In the genomic region with DNA sequence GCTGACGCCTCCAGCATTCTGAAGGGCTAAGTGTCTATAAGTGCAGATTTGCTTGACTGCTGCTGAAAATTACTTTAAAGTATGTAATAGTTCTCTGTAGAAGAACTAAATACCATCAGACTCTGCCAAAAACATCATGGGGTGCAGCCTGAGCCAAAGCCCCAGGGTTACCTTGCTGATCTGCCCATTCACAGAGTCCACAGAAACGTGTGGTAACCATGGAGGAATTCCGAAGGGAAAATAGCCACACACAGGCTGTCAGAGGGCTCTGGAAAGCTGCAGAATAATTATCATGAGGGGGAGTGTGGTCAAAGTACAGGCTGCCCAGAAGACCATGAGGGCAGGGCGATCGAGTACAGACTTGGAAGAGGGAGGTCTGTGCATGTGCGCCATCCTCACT, we compare ENCODE assay signal across 22 cellular contexts. TPM values are rescaled to one million over a fixed set of nuclear protein-coding genes. Genes with fewer than 3 reads are reported as not detected.
DNase-seq lines count a peak whose midpoint lies in the region; ATAC-seq and TF ChIP-seq lines count a peak whose summit lies in the region.
"Had no signal": no experiment of that assay in that cellular context is flagged by ENCODE, and none has a peak within 500 bp of the region (broad histone marks: within the 10 kb centered on the region; RNA-seq: fewer than 3 reads in every experiment).

No MANE protein-coding gene starts in this region.

- no peaks in the 10 kb centered on the region for H3K79me2 ChIP-seq in neural progenitor cell (ENCODE audit: low read depth)

- TF ChIP-seq POLR2A in breast epithelium (IDR thresholded peaks at IDR 0.05), result no peak

- H3K36me3 ChIP-seq in breast epithelium, result no peaks in the 10 kb centered on the region
- no peaks in the 10 kb centered on the region for H3K36me3 ChIP-seq in neural progenitor cell
- H3K36me3 ChIP-seq: HAP-1 had no signal

- H4K20me1 ChIP-seq in neural progenitor cell (ENCODE audit: low read depth), result no peaks in the 10 kb centered on the region

- H3K27ac ChIP-seq in breast epithelium, result peak overlapping the region; percentile 43 to 59
- H3K27ac ChIP-seq in right cardiac atrium (ENCODE audit: low read length), result peak overlapping the region; percentile 32
- H3K27ac ChIP-seq in temporal lobe (ENCODE audit: low read depth, low read length), result peak overlapping the region; percentile 90
- no peak overlapping the region for H3K27ac ChIP-seq in neural progenitor cell
- H3K27ac ChIP-seq: BLaER1, HL-60 had no signal

- no peaks in the 10 kb centered on the region for H3K27me3 ChIP-seq in breast epithelium
- no peaks in the 10 kb centered on the region for H3K27me3 ChIP-seq in right cardiac atrium (ENCODE audit: control insufficient read depth, insufficient read depth)
- no peaks in the 10 kb centered on the region for H3K27me3 ChIP-seq in neural progenitor cell
- H3K27me3 ChIP-seq: BLaER1 had no signal

- H3K27ac Mint-ChIP-seq in MCF 10A (ENCODE audit: low read depth, unreplicated experiment) (no peak overlapping the region), brain (peak overlapping the region; percentile 39 to 98 (median 93)), neural progenitor cell (no peak overlapping the region)

- intact Hi-C loops in breast epithelium (cut with DNase I; ENCODE audit: low total_unique reads) (no loop called here), MCF 10A (cut with micrococcal nuclease) (no loop called here), right cardiac atrium (cut with DNase I) (no loop called here)

- no TSS peak for BruUV-seq in MCF 10A (replicated peaks; lab: Mats Ljungman, UMichigan)

- H3K27me3 Mint-ChIP-seq in MCF 10A (ENCODE audit: insufficient read depth, unreplicated experiment) (no peaks in the 10 kb centered on the region), brain (no peaks in the 10 kb centered on the region), neural progenitor cell (ENCODE audit: insufficient read depth, low read depth) (no peaks in the 10 kb centered on the region)
- H3K27me3 Mint-ChIP-seq: CD8-positive, alpha-beta memory T cell had no signal

- H3K4me3 ChIP-seq in breast epithelium, result no peak overlapping the region
- H3K4me3 ChIP-seq in right cardiac atrium (ENCODE audit: low read length), result no peak overlapping the region
- H3K4me3 ChIP-seq in neural progenitor cell, result no peak overlapping the region
- H3K4me3 ChIP-seq: BLaER1, GM12878, HAP-1 had no signal

- H3K9me3 Mint-ChIP-seq in MCF 10A (ENCODE audit: unreplicated experiment) (no peaks in the 10 kb centered on the region), brain (peaks cover 0 to 2% (median 0%) of the 10 kb centered on the region in 5 experiments), neural progenitor cell (no peaks in the 10 kb centered on the region)
- H3K9me3 Mint-ChIP-seq: CD8-positive, alpha-beta memory T cell had no signal

- H3K9me3 ChIP-seq in breast epithelium, result no peaks in the 10 kb centered on the region
- H3K9me3 ChIP-seq in right cardiac atrium (ENCODE audit: control insufficient read depth, low read length), result peaks cover 2% of the 10 kb centered on the region
- H3K9me3 ChIP-seq in neural progenitor cell (ENCODE audit: low read depth), result no peaks in the 10 kb centered on the region
- H3K9me3 ChIP-seq: HAP-1 had no signal

- peaks cover 0 to 2% of the 10 kb centered on the region in 2 donors for H3K4me1 ChIP-seq in breast epithelium
- peaks cover 6% of the 10 kb centered on the region for H3K4me1 ChIP-seq in right cardiac atrium (ENCODE audit: control insufficient read depth, insufficient read depth, low read length)
- peaks cover 18% of the 10 kb centered on the region for H3K4me1 ChIP-seq in neural progenitor cell

- peaks cover 14% of the 10 kb centered on the region for H3F3A ChIP-seq in neural progenitor cell (ENCODE audit: low read depth)

- H3K4me2 ChIP-seq in neural progenitor cell, result no peak overlapping the region
- H3K4me2 ChIP-seq: BLaER1 had no signal

- POLR2A ChIA-PET in MCF 10A (lab: Yijun Ruan, JAX), result no interaction called here

- H3K4me1 Mint-ChIP-seq in MCF 10A (ENCODE audit: insufficient read depth, unreplicated experiment) (no peaks in the 10 kb centered on the region), brain (peaks cover 54% of the 10 kb centered on the region), neural progenitor cell (peaks cover 31% of the 10 kb centered on the region)

- no peak overlapping the region for H3K9ac ChIP-seq in neural progenitor cell
- H3K9ac ChIP-seq: BLaER1 had no signal

- TF ChIP-seq CTCF in breast epithelium (IDR thresholded peaks at IDR 0.05) (no peak), MCF 10A (IDR thresholded peaks at IDR 0.05; ENCODE audit: unreplicated experiment) (no peak), brain (conservative IDR thresholded peaks at IDR 0.05) (no peak), neural progenitor cell (IDR thresholded peaks at IDR 0.05) (no peak)

- H3K36me3 Mint-ChIP-seq in MCF 10A (ENCODE audit: insufficient read depth, unreplicated experiment) (no peaks in the 10 kb centered on the region), brain (no peaks in the 10 kb centered on the region), neural progenitor cell (no peaks in the 10 kb centered on the region)

- H3K4me3 Mint-ChIP-seq in MCF 10A (ENCODE audit: unreplicated experiment), result no peak overlapping the region
- H3K4me3 Mint-ChIP-seq in brain, result peak overlapping the region in 4 of 5 experiments; percentile 11 to 62 (median 22)
- no peak overlapping the region for H3K4me3 Mint-ChIP-seq in neural progenitor cell
- H3K4me3 Mint-ChIP-seq: CD8-positive, alpha-beta memory T cell had no signal

- WGBS in right cardiac atrium, result 70% methylated on average over 6 of the region's 6 CpGs

- peak; percentile 20 to 37 for ATAC-seq in right cardiac atrium
- no peak for ATAC-seq in GM18867 (IDR thresholded peaks at IDR 0.05; ENCODE audit: unreplicated experiment)
- ATAC-seq: GM12878 had no signal

- DNase-seq in breast epithelium (ENCODE audit: low spot score in 2 of 2), result peak in 1 of 2 donors; percentile 86
- no peak for DNase-seq in MCF 10A (ENCODE audit: unreplicated experiment)
- no peak for DNase-seq in right cardiac atrium
- no peak for DNase-seq in T-helper 1 cell
- DNase-seq in neural progenitor cell (ENCODE audit: low spot score), result no peak
- DNase-seq: 8988T; CD8-positive, alpha-beta memory T cell; DMS79 treated with DMSO at 0.1 percent for 48 hours; MV-4-11; NCI-H1417 treated with DMSO at 0.1 percent for 48 hours; NCI-H1930; NCI-H2171; NCI-H446; NK-92 treated with Interleukin-12 subunit alpha and Interleukin-12 subunit beta, amount 100 ng/mL, for 24 hours; OCI-M1 had no signal

- no peak overlapping the region for H2AFZ ChIP-seq in neural progenitor cell (replicated peaks)

- CTCF ChIA-PET in MCF 10A (lab: Yijun Ruan, JAX), result no interaction called here

RNA-seq across cellular contexts. Expression of a gene that starts 36.4 kb away (rescaled TPM):
- total RNA-seq in breast epithelium (10 to 100 TPM; 27.1 to 51.5 (median 37.7) TPM), MCF 10A (2022) (4.9 and 5.3 TPM in 2 replicates), right cardiac atrium (100 to 1,000 TPM; 123 to 209 (median 152) TPM), temporal lobe (56.5 TPM), neural progenitor cell (ENCODE audit: low replicate concordance) (0.99 and 3.0 TPM in 2 replicates)
- polyA plus RNA-seq in brain (ENCODE audit: insufficient read depth, low read depth, low replicate concordance) (34.4 TPM), right cardiac atrium (114 TPM)

Comparison
In these comparisons a context has a peak if more than half of its experiments do, and no peak if none do; other contexts are left out.
1. H3K27ac Mint-ChIP-seq: peak in brain (5 of 5); none in MCF 10A (single experiment) and neural progenitor cell (single experiment).
2. H3K4me3 Mint-ChIP-seq: peak in brain (4 of 5); none in MCF 10A (single experiment) and neural progenitor cell (single experiment).